Comparison of ENCODE assay signal across 15 cellular contexts in genomic region chr1:18288609-18289219, GRCh38.
A peak's percentile ranks its signal among the peaks of the same experiment; 100 is the strongest.
DNase-seq lines count a peak whose midpoint lies in the region; ATAC-seq and TF ChIP-seq lines count a peak whose summit lies in the region.
"Had no signal": no experiment of that assay in that cellular context is flagged by ENCODE, and none has a peak within 500 bp of the region (broad histone marks: within the 10 kb centered on the region; RNA-seq: fewer than 3 reads in every experiment).

No MANE protein-coding gene starts in this region.

- no peak for ATAC-seq in HG02885 (IDR thresholded peaks at IDR 0.05; ENCODE audit: poor library complexity, unreplicated experiment)
- ATAC-seq in GM18520 (IDR thresholded peaks at IDR 0.05; ENCODE audit: unreplicated experiment), result no peak
- ATAC-seq: heart right ventricle had no signal

- H3K27ac Mint-ChIP-seq in neural progenitor cell, result peak overlapping the region; percentile 30

- no peak overlapping the region for H2AFZ ChIP-seq in neural progenitor cell (replicated peaks)

- peaks cover 39% of the 10 kb centered on the region for H3K4me1 Mint-ChIP-seq in neural progenitor cell

- H3K9me3 Mint-ChIP-seq in neural progenitor cell, result no peaks in the 10 kb centered on the region

- H3K27me3 ChIP-seq in neural progenitor cell, result no peaks in the 10 kb centered on the region
- H3K27me3 ChIP-seq: adrenal gland, Peyer's patch had no signal

- TF ChIP-seq CTCF in VCaP (conservative IDR thresholded peaks at IDR 0.05) (no peak), neural progenitor cell (IDR thresholded peaks at IDR 0.05) (no peak)

- no peaks in the 10 kb centered on the region for H3K9me3 ChIP-seq in neural progenitor cell (ENCODE audit: low read depth)
- H3K9me3 ChIP-seq: adrenal gland, HAP-1, heart right ventricle, MG63, Peyer's patch had no signal

- peaks cover 22% of the 10 kb centered on the region for H3F3A ChIP-seq in neural progenitor cell (ENCODE audit: low read depth)

- H3K27ac ChIP-seq in VCaP, result peak overlapping the region; percentile 80
- H3K27ac ChIP-seq in neural progenitor cell, result peak overlapping the region; percentile 64
- H3K27ac ChIP-seq: adrenal gland, heart right ventricle, Peyer's patch had no signal

- H3K36me3 Mint-ChIP-seq in neural progenitor cell, result no peaks in the 10 kb centered on the region

- no peak overlapping the region for H3K4me3 ChIP-seq in neural progenitor cell
- H3K4me3 ChIP-seq: adrenal gland, HAP-1, heart right ventricle, MG63, Peyer's patch had no signal

- no peaks in the 10 kb centered on the region for H3K79me2 ChIP-seq in neural progenitor cell (ENCODE audit: low read depth)

- no peak overlapping the region for H3K9ac ChIP-seq in neural progenitor cell

- H3K27me3 Mint-ChIP-seq in neural progenitor cell (ENCODE audit: insufficient read depth, low read depth), result peaks cover 7% of the 10 kb centered on the region

- H3K4me1 ChIP-seq in neural progenitor cell, result peaks cover 24% of the 10 kb centered on the region
- H3K4me1 ChIP-seq: adrenal gland, HAP-1, heart right ventricle, Peyer's patch had no signal

- H3K4me3 Mint-ChIP-seq in neural progenitor cell, result no peak overlapping the region

- no peaks in the 10 kb centered on the region for H3K36me3 ChIP-seq in neural progenitor cell
- H3K36me3 ChIP-seq: adrenal gland, HAP-1, heart right ventricle, MG63, Peyer's patch had no signal

- peak; percentile 59 for DNase-seq in NCI-H82 (lab: John Stamatoyannopoulos, UW)
- DNase-seq in NCI-H82 treated with DMSO at 0.1 percent for 48 hours (lab: John Stamatoyannopoulos, UW; ENCODE audit: unreplicated experiment), result no peak
- DNase-seq in NCI-H2227 (lab: John Stamatoyannopoulos, UW; ENCODE audit: unreplicated experiment), result peak; percentile 58
- no peak for DNase-seq in neural progenitor cell (ENCODE audit: low spot score)
- DNase-seq in Ammon's horn (ENCODE audit: low spot score), result no peak
- DNase-seq: heart right ventricle; MG63; NCI-H446; Peyer's patch; stimulated activated CD4-positive, alpha-beta T cell treated with anti-CD3 and anti-CD28 coated beads, Interleukin-2, amount 100 ng/mL, for 48 hours had no signal

- H3K4me2 ChIP-seq in neural progenitor cell, result no peak overlapping the region

- peaks cover 5% of the 10 kb centered on the region for H4K20me1 ChIP-seq in neural progenitor cell (ENCODE audit: low read depth)

Comparison
In these comparisons a context has a peak if more than half of its experiments do, and no peak if none do; other contexts are left out.
1. DNase-seq: peak in NCI-H82 (single experiment) and NCI-H2227 (single experiment); none in NCI-H82 treated with DMSO at 0.1 percent for 48 hours (single experiment), neural progenitor cell (single experiment) and Ammon's horn (single experiment).